In genomic region chr1:25797939-25798338, GRCh38 we compare ENCODE assay signal across 8 cellular contexts. TPM values are rescaled to one million over a fixed set of nuclear protein-coding genes. Genes with fewer than 3 reads are reported as not detected.
DNase-seq lines count a peak whose midpoint lies in the region; ATAC-seq and TF ChIP-seq lines count a peak whose summit lies in the region.

No MANE protein-coding gene starts in this region.

- no peaks in the 10 kb centered on the region for H3K9me2 ChIP-seq in SU-DHL-6 (replicated peaks; ENCODE audit: insufficient read depth, low read length)

- peak; percentile 41 to 53 for DNase-seq in activated T-cell treated with anti-CD3 and anti-CD28 coated beads, Interleukin-2, amount 50 U/mL, for 72 hours
- no peak for DNase-seq in activated T-cell treated with anti-CD3 and anti-CD28 coated beads, Interleukin-2, amount 50 U/mL, for 4 hours
- no peak for DNase-seq in fibroblast of villous mesenchyme (ENCODE audit: low read depth)
- DNase-seq in testis = peak; percentile 48

- no peak for ATAC-seq in activated T-cell treated with anti-CD3 and anti-CD28 coated beads, Interleukin-2, amount 50 U/mL, for 72 hours (replicated peaks in 1 of 2)
- ATAC-seq in activated T-cell treated with anti-CD3 and anti-CD28 coated beads, Interleukin-2, amount 50 U/mL, for 4 hours = no peak
- no peak for ATAC-seq in GM18520 (IDR thresholded peaks at IDR 0.05; ENCODE audit: unreplicated experiment)
- ATAC-seq in HG02870 (IDR thresholded peaks at IDR 0.05; ENCODE audit: unreplicated experiment) = no peak
- ATAC-seq in HG03135 (IDR thresholded peaks at IDR 0.05; ENCODE audit: unreplicated experiment) = no peak

- H3K27me3 ChIP-seq in SU-DHL-6 (ENCODE audit: low read length) = no peaks in the 10 kb centered on the region
- no peaks in the 10 kb centered on the region for H3K27me3 ChIP-seq in testis

- H3K36me3 ChIP-seq in SU-DHL-6 (ENCODE audit: low read length) (no peaks in the 10 kb centered on the region), testis (ENCODE audit: low read depth, missing control alignments) (no peaks in the 10 kb centered on the region)

- peak; percentile 27 for TF ChIP-seq CTCF in SU-DHL-6 (IDR thresholded peaks at IDR 0.05; ENCODE audit: insufficient read depth, low read length, poor library complexity, severe bottlenecking)
- peak; percentile 45 for TF ChIP-seq CTCF in fibroblast of villous mesenchyme (IDR thresholded peaks at IDR 0.05; ENCODE audit: insufficient read depth, low read depth, low read length)
- peak; percentile 13 to 41 (median 26) for TF ChIP-seq CTCF in testis (IDR thresholded peaks at IDR 0.05)

- H3K4me3 Mint-ChIP-seq in activated T-cell treated with anti-CD3 and anti-CD28 coated beads, Interleukin-2, amount 50 U/mL, for 72 hours = peak overlapping the region in 1 of 2 donors; percentile 55
- no peak overlapping the region for H3K4me3 Mint-ChIP-seq in activated T-cell treated with anti-CD3 and anti-CD28 coated beads, Interleukin-2, amount 50 U/mL, for 4 hours

- H3K27ac ChIP-seq in SU-DHL-6 (ENCODE audit: low read depth, low read length) = no peak overlapping the region
- no peak overlapping the region for H3K27ac ChIP-seq in testis

- no peaks in the 10 kb centered on the region for H3F3A ChIP-seq in SU-DHL-6 (ENCODE audit: insufficient read depth)

- H3K79me2 ChIP-seq in SU-DHL-6 (ENCODE audit: insufficient read depth, low read length) = no peaks in the 10 kb centered on the region

- WGBS in testis, 2 donors = 81 to 92% methylated on average over 5 to 8 of the region's 8 CpGs

- H3K27ac Mint-ChIP-seq in activated T-cell treated with anti-CD3 and anti-CD28 coated beads, Interleukin-2, amount 50 U/mL, for 72 hours = peak overlapping the region; percentile 33

- H3K27me3 Mint-ChIP-seq in activated T-cell treated with anti-CD3 and anti-CD28 coated beads, Interleukin-2, amount 50 U/mL, for 72 hours (ENCODE audit: low read depth) = no peaks in the 10 kb centered on the region
- no peaks in the 10 kb centered on the region for H3K27me3 Mint-ChIP-seq in activated T-cell treated with anti-CD3 and anti-CD28 coated beads, Interleukin-2, amount 50 U/mL, for 4 hours (ENCODE audit: low read depth)

- H3K9me3 ChIP-seq in SU-DHL-6 (ENCODE audit: insufficient read depth, low read length) (no peaks in the 10 kb centered on the region), testis (no peaks in the 10 kb centered on the region)

- peaks cover 74% of the 10 kb centered on the region for H3K4me1 Mint-ChIP-seq in activated T-cell treated with anti-CD3 and anti-CD28 coated beads, Interleukin-2, amount 50 U/mL, for 72 hours (ENCODE audit: low read depth)
- H3K4me1 Mint-ChIP-seq in activated T-cell treated with anti-CD3 and anti-CD28 coated beads, Interleukin-2, amount 50 U/mL, for 4 hours (ENCODE audit: low read depth) = peaks cover 62% of the 10 kb centered on the region

- H3K9me3 Mint-ChIP-seq in activated T-cell treated with anti-CD3 and anti-CD28 coated beads, Interleukin-2, amount 50 U/mL, for 72 hours = no peaks in the 10 kb centered on the region
- no peaks in the 10 kb centered on the region for H3K9me3 Mint-ChIP-seq in activated T-cell treated with anti-CD3 and anti-CD28 coated beads, Interleukin-2, amount 50 U/mL, for 4 hours

- no peaks in the 10 kb centered on the region for H4K20me1 ChIP-seq in SU-DHL-6 (ENCODE audit: low read depth, low read length)

- H3K4me1 ChIP-seq in testis = peaks cover 12% of the 10 kb centered on the region

- H3K4me3 ChIP-seq in SU-DHL-6 (ENCODE audit: insufficient read depth, low read length, poor library complexity, severe bottlenecking) (no peak overlapping the region), fibroblast of villous mesenchyme (ENCODE audit: low read depth, low read length) (no peak overlapping the region), testis (no peak overlapping the region)

- H3K36me3 Mint-ChIP-seq in activated T-cell treated with anti-CD3 and anti-CD28 coated beads, Interleukin-2, amount 50 U/mL, for 72 hours (ENCODE audit: insufficient read depth in 2 of 2) = peaks cover 0 to 2% of the 10 kb centered on the region in 2 donors
- no peaks in the 10 kb centered on the region for H3K36me3 Mint-ChIP-seq in activated T-cell treated with anti-CD3 and anti-CD28 coated beads, Interleukin-2, amount 50 U/mL, for 4 hours (ENCODE audit: insufficient read depth)

- H3K9ac ChIP-seq in SU-DHL-6 (ENCODE audit: low read length) = no peak overlapping the region

- H2AFZ ChIP-seq in SU-DHL-6 (ENCODE audit: low read depth, low read length, severe bottlenecking) = no peak overlapping the region

- no peak for TF ChIP-seq POLR2A in testis (IDR thresholded peaks at IDR 0.05)

- no peak overlapping the region for H3K4me2 ChIP-seq in SU-DHL-6 (ENCODE audit: low read depth, low read length, poor library complexity, severe bottlenecking)

- intact Hi-C loops in testis (cut with DNase I; ENCODE audit: low total_unique reads) = no loop called here

RNA-seq across cellular contexts. Expression of gene SELENON, which starts 2.1 kb away (rescaled TPM):
- 10 to 100 TPM; 29.5 to 31.1 TPM for total RNA-seq in activated T-cell treated with anti-CD3 and anti-CD28 coated beads, Interleukin-2, amount 50 U/mL, for 72 hours
- total RNA-seq in activated T-cell treated with anti-CD3 and anti-CD28 coated beads, Interleukin-2, amount 50 U/mL, for 4 hours = 10 to 100 TPM; 18.9 to 23.8 (median 22.2) TPM
- total RNA-seq in fibroblast of villous mesenchyme (23.7 and 24.5 TPM in 2 replicates), testis (10 to 100 TPM; 17.2 to 29.8 TPM)
- 30.7 TPM for polyA plus RNA-seq in testis (ENCODE audit: insufficient read depth, low read depth, low replicate concordance)

RNA-seq across cellular contexts. Expression of gene MTFR1L, which starts 21.8 kb away (rescaled TPM):
- 10 to 100 TPM; 34.0 to 39.1 TPM for total RNA-seq in activated T-cell treated with anti-CD3 and anti-CD28 coated beads, Interleukin-2, amount 50 U/mL, for 72 hours
- 10 to 100 TPM; 27.7 to 37.4 (median 35.5) TPM for total RNA-seq in activated T-cell treated with anti-CD3 and anti-CD28 coated beads, Interleukin-2, amount 50 U/mL, for 4 hours
- 46.6 and 47.4 TPM in 2 replicates for total RNA-seq in fibroblast of villous mesenchyme
- total RNA-seq in testis = 100 to 1,000 TPM; 148 to 166 TPM
- polyA plus RNA-seq in testis (ENCODE audit: insufficient read depth, low read depth, low replicate concordance) = 253 TPM

Comparison
In these comparisons a context has a peak if more than half of its experiments do, and no peak if none do; other contexts are left out.
1. DNase-seq: peak in activated T-cell treated with anti-CD3 and anti-CD28 coated beads, Interleukin-2, amount 50 U/mL, for 72 hours (2 of 2) and testis (single experiment); none in activated T-cell treated with anti-CD3 and anti-CD28 coated beads, Interleukin-2, amount 50 U/mL, for 4 hours (single experiment) and fibroblast of villous mesenchyme (single experiment).
2. Peak in every context shown above with its lines, with median percentiles within 50 percentile points of each other: CTCF ChIP-seq.